In genomic region chr14:43934102-43934501, GRCh38 we compare ENCODE assay signal across 7 cellular contexts.
"Had no signal": no experiment of that assay in that cellular context is flagged by ENCODE, and none has a peak within 500 bp of the region (broad histone marks: within the 10 kb centered on the region; RNA-seq: fewer than 3 reads in every experiment).

No MANE protein-coding gene starts in this region.

- H3K4me3 ChIP-seq: K562 had no signal

- H3K9ac ChIP-seq: KMS-11 had no signal

- FAIRE-seq: HTR-8/SVneo, K562 had no signal

- ATAC-seq: K562 had no signal

- H3K27ac ChIP-seq: HL-60, KMS-11 had no signal

- H3K4me2 ChIP-seq: KMS-11 had no signal

- DNase-seq: IMR-90, KBM-7, KG1 had no signal
